ENCODE assay signal across 11 cellular contexts in the genomic region with DNA sequence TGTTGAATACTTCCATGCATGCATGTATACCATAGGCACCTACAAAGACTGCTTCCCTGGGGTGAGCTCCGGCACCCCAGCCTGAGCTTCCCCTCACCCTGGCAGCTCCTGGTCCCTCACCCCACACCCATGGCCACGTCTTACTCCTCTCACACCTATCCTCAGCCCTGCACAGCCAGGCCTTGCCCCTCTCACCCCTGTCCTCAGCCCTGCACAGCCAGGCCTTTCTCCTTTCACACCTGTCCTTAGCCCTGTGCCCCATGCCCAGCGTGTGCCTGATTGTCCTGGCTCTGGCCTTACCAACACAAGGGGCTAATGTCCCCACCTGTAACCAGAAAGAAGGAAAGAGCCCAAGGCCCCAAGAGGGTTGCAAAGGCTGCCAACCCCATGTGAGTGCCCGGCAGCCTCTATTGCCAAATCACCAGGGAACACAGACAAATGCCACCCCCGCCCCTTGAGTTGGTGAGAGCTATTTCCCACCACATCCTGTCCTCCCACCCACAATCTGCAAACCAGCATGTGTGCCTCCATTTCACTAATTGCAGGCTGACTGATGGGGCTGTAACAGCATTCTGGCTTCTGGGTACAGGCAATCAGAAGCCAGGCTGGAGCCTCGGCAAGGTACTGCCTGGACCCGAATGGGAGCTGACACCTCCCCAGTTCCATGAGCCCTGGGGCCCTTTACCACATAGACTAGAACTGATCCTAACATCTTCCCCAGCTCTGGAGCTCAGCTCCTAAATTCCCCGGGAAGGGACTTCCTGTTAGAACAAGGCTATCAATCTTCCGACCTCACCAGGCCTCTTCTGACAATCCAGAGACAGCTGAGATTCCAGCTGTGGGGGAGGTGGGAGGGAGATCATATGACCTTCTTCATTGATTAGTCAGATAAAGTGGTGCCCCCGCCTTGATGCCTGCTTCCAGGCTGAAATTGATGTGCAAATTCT.
DNase-seq lines count a peak whose midpoint lies in the region; ATAC-seq and TF ChIP-seq lines count a peak whose summit lies in the region.
"Had no signal": no experiment of that assay in that cellular context is flagged by ENCODE, and none has a peak within 500 bp of the region (broad histone marks: within the 10 kb centered on the region; RNA-seq: fewer than 3 reads in every experiment).

No MANE protein-coding gene starts in this region.

- DNase-seq in activated naive CD4-positive, alpha-beta T cell treated with Interleukin-2 at 50 U/mL for 16 hours = peak; percentile 4
- DNase-seq in activated naive CD4-positive, alpha-beta T cell treated with anti-CD3 and anti-CD28 coated beads, Interleukin-2, amount 10 ng/mL, durations not matched to agents 7 days and 5 days = no peak
- peak in 21 of 34 experiments; percentile 2 to 51 (median 13) for DNase-seq in T-cell
- no peak for DNase-seq in lower lobe of right lung
- peak; percentile 37 for DNase-seq in stimulated activated naive CD8-positive, alpha-beta T cell treated with anti-CD3 and anti-CD28 coated beads, Interleukin-15, Interleukin-2, amounts not matched to agents 100 U/mL and 50 U/mL, for 24 hours
- no peak for DNase-seq in BE2C

- no peaks in the 10 kb centered on the region for H3K36me3 Mint-ChIP-seq in activated naive CD4-positive, alpha-beta T cell treated with anti-CD3 and anti-CD28 coated beads, Interleukin-2, amount 10 ng/mL, durations not matched to agents 7 days and 5 days
- H3K36me3 Mint-ChIP-seq in T-cell = no peaks in the 10 kb centered on the region

- peak overlapping the region; percentile 24 for H3K27ac ChIP-seq in lower lobe of right lung
- H3K27ac ChIP-seq: HL-60, right atrium auricular region had no signal

- peaks cover 2% of the 10 kb centered on the region for H3K4me1 Mint-ChIP-seq in activated naive CD4-positive, alpha-beta T cell treated with anti-CD3 and anti-CD28 coated beads, Interleukin-2, amount 10 ng/mL, durations not matched to agents 7 days and 5 days
- H3K4me1 Mint-ChIP-seq in T-cell = peaks cover 10 to 15% (median 11%) of the 10 kb centered on the region in 3 donors

- H3K27me3 Mint-ChIP-seq in activated naive CD4-positive, alpha-beta T cell treated with anti-CD3 and anti-CD28 coated beads, Interleukin-2, amount 10 ng/mL, durations not matched to agents 7 days and 5 days = peaks cover 9% of the 10 kb centered on the region
- peaks cover 4 to 7% of the 10 kb centered on the region in 2 donors for H3K27me3 Mint-ChIP-seq in T-cell

- no peak overlapping the region for H3K4me3 Mint-ChIP-seq in activated naive CD4-positive, alpha-beta T cell treated with anti-CD3 and anti-CD28 coated beads, Interleukin-2, amount 10 ng/mL, durations not matched to agents 7 days and 5 days
- no peak overlapping the region for H3K4me3 Mint-ChIP-seq in T-cell
- H3K4me3 Mint-ChIP-seq: T-helper 1 cell treated with Interleukin-12 subunit alpha and Interleukin-12 subunit beta and Interleukin-4 antibody, amounts not matched to agents 30 μg/mL and 1 μg/mL, for 36 hours had no signal

- no peaks in the 10 kb centered on the region for H3K9me3 Mint-ChIP-seq in activated naive CD4-positive, alpha-beta T cell treated with anti-CD3 and anti-CD28 coated beads, Interleukin-2, amount 10 ng/mL, durations not matched to agents 7 days and 5 days
- no peaks in the 10 kb centered on the region for H3K9me3 Mint-ChIP-seq in T-cell
- H3K9me3 Mint-ChIP-seq: T-helper 1 cell treated with Interleukin-12 subunit alpha and Interleukin-12 subunit beta and Interleukin-4 antibody, amounts not matched to agents 30 μg/mL and 1 μg/mL, for 36 hours had no signal

- intact Hi-C loops in lower lobe of right lung (cut with DNase I) = loop anchor here (10.0 kb wide), 1 partner anchor 466 kb away; the partner anchor contains the start of gene GRIA1

- no peaks in the 10 kb centered on the region for H3K36me3 ChIP-seq in lower lobe of right lung
- no peaks in the 10 kb centered on the region for H3K36me3 ChIP-seq in BE2C
- H3K36me3 ChIP-seq: right atrium auricular region had no signal

- H3K4me1 ChIP-seq in lower lobe of right lung (peaks cover 10% of the 10 kb centered on the region), BE2C (no peaks in the 10 kb centered on the region)
- H3K4me1 ChIP-seq: right atrium auricular region had no signal

- ATAC-seq in T-cell (replicated peaks in 1 of 4) (peak in 3 of 4 experiments; percentile 19 to 41 (median 32)), lower lobe of right lung (peak; percentile 8 to 22), GM21529 (IDR thresholded peaks at IDR 0.05; ENCODE audit: unreplicated experiment) (no peak), GM19397 (IDR thresholded peaks at IDR 0.05; ENCODE audit: unreplicated experiment) (no peak)
- ATAC-seq in stimulated activated naive CD8-positive, alpha-beta T cell treated with anti-CD3 and anti-CD28 coated beads, Interleukin-15, Interleukin-2, amounts not matched to agents 100 U/mL and 50 U/mL, for 24 hours = peak; percentile 48

- POLR2A ChIA-PET in T-cell (lab: Charles Lee) = no interaction called here

- H3K9me3 ChIP-seq in lower lobe of right lung = no peaks in the 10 kb centered on the region
- H3K9me3 ChIP-seq in BE2C = no peaks in the 10 kb centered on the region; the same call in 1 of the 2 replicates
- H3K9me3 ChIP-seq: right atrium auricular region had no signal

- no peak for TF ChIP-seq CTCF in lower lobe of right lung (IDR thresholded peaks at IDR 0.05)
- TF ChIP-seq CTCF in BE2C (IDR thresholded peaks at IDR 0.05; ENCODE audit: low read depth, low read length) = no peak

- no peak overlapping the region for H3K4me3 ChIP-seq in lower lobe of right lung
- no peak overlapping the region for H3K4me3 ChIP-seq in BE2C (ENCODE audit: low read depth, low read length)
- H3K4me3 ChIP-seq: right atrium auricular region had no signal

- no peak overlapping the region for H3K27ac Mint-ChIP-seq in activated naive CD4-positive, alpha-beta T cell treated with anti-CD3 and anti-CD28 coated beads, Interleukin-2, amount 10 ng/mL, durations not matched to agents 7 days and 5 days
- no peak overlapping the region for H3K27ac Mint-ChIP-seq in T-cell
- H3K27ac Mint-ChIP-seq: T-helper 1 cell treated with Interleukin-12 subunit alpha and Interleukin-12 subunit beta and Interleukin-4 antibody, amounts not matched to agents 30 μg/mL and 1 μg/mL, for 36 hours had no signal

- H3K27me3 ChIP-seq in lower lobe of right lung (ENCODE audit: low read depth) (no peaks in the 10 kb centered on the region), BE2C (no peaks in the 10 kb centered on the region)
- H3K27me3 ChIP-seq: right atrium auricular region had no signal

- CTCF ChIA-PET in activated naive CD4-positive, alpha-beta T cell treated with anti-CD3 and anti-CD28 coated beads, Interleukin-2, amount 10 ng/mL, durations not matched to agents 7 days and 5 days (lab: Charles Lee) = interaction anchor here (0.6 to 0.7 kb wide), 2 partner anchors 66 to 264 kb away, joined by 3 read pairs; no protein-coding TSS in a partner anchor
- CTCF ChIA-PET in T-cell (lab: Charles Lee) = interaction anchor here in 1 of 2 donors (0.7 kb wide), 2 partner anchors 1429 to 1744 kb away, joined by 3 to 5 read pairs; no protein-coding TSS in a partner anchor

Comparison
In these comparisons a context has a peak if more than half of its experiments do, and no peak if none do; other contexts are left out.
1. DNase-seq: peak in activated naive CD4-positive, alpha-beta T cell treated with Interleukin-2 at 50 U/mL for 16 hours (single experiment), T-cell (21 of 34) and stimulated activated naive CD8-positive, alpha-beta T cell treated with anti-CD3 and anti-CD28 coated beads, Interleukin-15, Interleukin-2, amounts not matched to agents 100 U/mL and 50 U/mL, for 24 hours (single experiment); none in activated naive CD4-positive, alpha-beta T cell treated with anti-CD3 and anti-CD28 coated beads, Interleukin-2, amount 10 ng/mL, durations not matched to agents 7 days and 5 days (single experiment), lower lobe of right lung (single experiment) and BE2C (single experiment).
2. ATAC-seq: peak in T-cell (3 of 4), lower lobe of right lung (2 of 2) and stimulated activated naive CD8-positive, alpha-beta T cell treated with anti-CD3 and anti-CD28 coated beads, Interleukin-15, Interleukin-2, amounts not matched to agents 100 U/mL and 50 U/mL, for 24 hours (single experiment); none in GM21529 (single experiment) and GM19397 (single experiment).